ENCODE assay signal across 8 cellular contexts in the genomic region with DNA sequence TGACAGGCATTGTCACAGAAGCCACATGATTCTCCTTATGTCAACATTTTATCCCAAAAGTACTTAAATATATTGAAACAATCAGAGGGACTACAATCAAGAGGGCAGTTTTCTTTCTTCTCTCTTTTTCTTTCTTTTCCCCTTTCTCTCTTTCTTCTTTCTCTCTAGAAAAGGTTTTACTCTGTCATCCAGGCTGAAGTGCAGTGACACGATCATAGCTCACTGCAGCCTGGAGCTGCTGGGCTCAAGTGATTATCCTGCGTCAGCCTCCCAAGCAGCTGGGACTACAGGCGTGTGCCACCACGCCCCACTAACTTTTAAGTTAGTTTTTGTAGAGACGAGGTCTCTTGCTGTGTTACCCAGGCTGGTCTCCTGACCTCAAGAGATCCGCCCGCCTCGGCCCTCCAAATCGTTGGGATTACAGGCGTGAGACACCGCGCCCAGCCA. TPM values are rescaled to one million over a fixed set of nuclear protein-coding genes. Genes with fewer than 3 reads are reported as not detected.
A peak's percentile ranks its signal among the peaks of the same experiment; 100 is the strongest.
DNase-seq lines count a peak whose midpoint lies in the region; ATAC-seq and TF ChIP-seq lines count a peak whose summit lies in the region.

No MANE protein-coding gene starts in this region.

- TF ChIP-seq EP300 in upper lobe of left lung (IDR thresholded peaks at IDR 0.05): no peak

- H3K36me3 Mint-ChIP-seq in activated naive CD4-positive, alpha-beta T cell treated with anti-CD3 and anti-CD28 coated beads, Interleukin-2, amount 10 ng/mL, durations not matched to agents 7 days and 5 days: peaks cover 9% of the 10 kb centered on the region

- peak overlapping the region in 1 of 2 experiments; percentile 25 for H3K18ac ChIP-seq in mesenchymal stem cell (ENCODE audit: low read depth in 1 of 2, low read length in 2 of 2)

- H3K27me3 Mint-ChIP-seq in activated naive CD4-positive, alpha-beta T cell treated with anti-CD3 and anti-CD28 coated beads, Interleukin-2, amount 10 ng/mL, durations not matched to agents 7 days and 5 days: peaks cover 43% of the 10 kb centered on the region

- H3K79me1 ChIP-seq in mesenchymal stem cell (replicated peaks; ENCODE audit: low read length, poor library complexity, severe bottlenecking): no peaks in the 10 kb centered on the region

- peak overlapping the region; percentile 85 for H3K4me2 ChIP-seq in mesenchymal stem cell (ENCODE audit: low read length, poor library complexity, severe bottlenecking)

- H3K14ac ChIP-seq in mesenchymal stem cell (ENCODE audit: low read length in 2 of 2): no peak overlapping the region

- no peak overlapping the region for H2BK5ac ChIP-seq in mesenchymal stem cell (ENCODE audit: low read depth, low read length, poor library complexity, severe bottlenecking)

- no peak overlapping the region for H2AK5ac ChIP-seq in mesenchymal stem cell (ENCODE audit: low read length, severe bottlenecking)

- intact Hi-C loops in body of pancreas (cut with DNase I): no loop called here

- H3K36me3 ChIP-seq in body of pancreas (replicated peaks in 1 of 2; ENCODE audit: insufficient read depth in 1 of 2, low read depth in 2 of 2) (no peaks in the 10 kb centered on the region), mesenchymal stem cell (ENCODE audit: control insufficient read depth in 1 of 2, insufficient read depth in 2 of 2, low read depth in 1 of 2, low read length in 2 of 2) (no peaks in the 10 kb centered on the region), upper lobe of left lung (no peaks in the 10 kb centered on the region)

- H3K9me3 ChIP-seq in body of pancreas (no peaks in the 10 kb centered on the region), mesenchymal stem cell (ENCODE audit: control insufficient read depth, low read length) (no peaks in the 10 kb centered on the region), upper lobe of left lung (no peaks in the 10 kb centered on the region)

- no peak overlapping the region for H2AFZ ChIP-seq in mesenchymal stem cell (ENCODE audit: low read depth, low read length)

- H2BK12ac ChIP-seq in mesenchymal stem cell (ENCODE audit: low read length in 2 of 2): peak overlapping the region in 1 of 2 experiments; percentile 7

- H3K9ac ChIP-seq in mesenchymal stem cell (ENCODE audit: low read length): peak overlapping the region; percentile 90

- H2BK15ac ChIP-seq in mesenchymal stem cell (ENCODE audit: low read depth, poor library complexity, severe bottlenecking): no peak overlapping the region

- no peaks in the 10 kb centered on the region for H3K27me3 ChIP-seq in body of pancreas
- no peaks in the 10 kb centered on the region for H3K27me3 ChIP-seq in mesenchymal stem cell (ENCODE audit: control insufficient read depth in 1 of 2, insufficient read depth in 1 of 2, low read length in 2 of 2)
- no peaks in the 10 kb centered on the region for H3K27me3 ChIP-seq in upper lobe of left lung

- peaks cover 31% of the 10 kb centered on the region for H3K4me1 ChIP-seq in body of pancreas
- peaks cover 3% of the 10 kb centered on the region for H3K4me1 ChIP-seq in mesenchymal stem cell (ENCODE audit: control insufficient read depth, insufficient read depth, low read depth, low read length)
- H3K4me1 ChIP-seq in upper lobe of left lung: peaks cover 19 to 41% (median 28%) of the 10 kb centered on the region in 4 donors

- CTCF ChIA-PET in activated naive CD4-positive, alpha-beta T cell treated with anti-CD3 and anti-CD28 coated beads, Interleukin-2, amount 10 ng/mL, durations not matched to agents 7 days and 5 days (lab: Charles Lee): no interaction called here

- 88 to 91% methylated on average over 12 of the region's 12 CpGs for whole genome bisulfite sequencing in body of pancreas, 2 donors
- WGBS in mesenchymal stem cell: 92% methylated on average over 12 of the region's 12 CpGs
- WGBS in upper lobe of left lung, 2 donors: 82 to 85% methylated on average over 12 of the region's 12 CpGs

- no peaks in the 10 kb centered on the region for H3K9me3 Mint-ChIP-seq in activated naive CD4-positive, alpha-beta T cell treated with anti-CD3 and anti-CD28 coated beads, Interleukin-2, amount 10 ng/mL, durations not matched to agents 7 days and 5 days

- peak overlapping the region in 1 of 2 experiments; percentile 68 for H3K4ac ChIP-seq in mesenchymal stem cell (ENCODE audit: low read depth in 1 of 2, low read length in 2 of 2)

- TF ChIP-seq CTCF in body of pancreas (IDR thresholded peaks at IDR 0.05) (no peak), upper lobe of left lung (IDR thresholded peaks at IDR 0.05) (no peak)

- H3K4me1 Mint-ChIP-seq in activated naive CD4-positive, alpha-beta T cell treated with anti-CD3 and anti-CD28 coated beads, Interleukin-2, amount 10 ng/mL, durations not matched to agents 7 days and 5 days: peaks cover 35% of the 10 kb centered on the region

- DNase-seq in activated naive CD4-positive, alpha-beta T cell treated with anti-CD3 and anti-CD28 coated beads, Interleukin-2, amount 10 ng/mL, durations not matched to agents 7 days and 5 days: no peak
- no peak for DNase-seq in activated naive CD4-positive, alpha-beta T cell treated with anti-CD3 and anti-CD28 coated beads, Interleukin-2, amount 50 U/mL, for 16 hours
- DNase-seq in body of pancreas (no peak), mesenchymal stem cell (no peak), upper lobe of left lung (no peak), SHP77 treated with DMSO at 0.1 percent for 48 hours (lab: John Stamatoyannopoulos, UW) (no peak), hypothalamus (lab: John Stamatoyannopoulos, UW) (no peak), NCI-H748 treated with DMSO at 0.1 percent for 48 hours (lab: John Stamatoyannopoulos, UW) (no peak)

- peak overlapping the region; percentile 82 to 91 (median 85) for H3K27ac ChIP-seq in body of pancreas
- H3K27ac ChIP-seq in mesenchymal stem cell (ENCODE audit: low read length, poor library complexity, severe bottlenecking): no peak overlapping the region
- peak overlapping the region; percentile 89 to 96 (median 92) for H3K27ac ChIP-seq in upper lobe of left lung

- TF ChIP-seq POLR2A in body of pancreas (IDR thresholded peaks at IDR 0.05) (no peak), upper lobe of left lung (IDR thresholded peaks at IDR 0.05) (no peak)

- H3K27ac Mint-ChIP-seq in activated naive CD4-positive, alpha-beta T cell treated with anti-CD3 and anti-CD28 coated beads, Interleukin-2, amount 10 ng/mL, durations not matched to agents 7 days and 5 days: peak overlapping the region; percentile 28

- no peak overlapping the region for H3K23ac ChIP-seq in mesenchymal stem cell (ENCODE audit: low read length in 2 of 2)

- peak overlapping the region in 1 of 2 donors; percentile 40 for H3K4me3 ChIP-seq in body of pancreas
- H3K4me3 ChIP-seq in mesenchymal stem cell (ENCODE audit: insufficient read depth in 1 of 2, low read depth in 1 of 2, low read length in 2 of 2): peak overlapping the region in 1 of 2 experiments; percentile 93
- peak overlapping the region; percentile 66 to 90 (median 68) for H3K4me3 ChIP-seq in upper lobe of left lung

- H4K91ac ChIP-seq in mesenchymal stem cell (ENCODE audit: low read length): no peak overlapping the region

- ATAC-seq in body of pancreas: no peak
- no peak for ATAC-seq in upper lobe of left lung (ENCODE audit: low FRiP score in 2 of 2)

- H4K8ac ChIP-seq in mesenchymal stem cell (ENCODE audit: low read length): peak overlapping the region; percentile 36

- peak overlapping the region; percentile 81 for H3K4me3 Mint-ChIP-seq in activated naive CD4-positive, alpha-beta T cell treated with anti-CD3 and anti-CD28 coated beads, Interleukin-2, amount 10 ng/mL, durations not matched to agents 7 days and 5 days

- no peak overlapping the region for H2BK120ac ChIP-seq in mesenchymal stem cell (ENCODE audit: low read depth, low read length)

RNA-seq across cellular contexts. Expression of a gene that starts 1.0 kb away (rescaled TPM):
- total RNA-seq in body of pancreas (10 to 100 TPM in 1 of 2 donors, 1 to 10 TPM in 1; 8.2 to 15.3 TPM), upper lobe of left lung (10 to 100 TPM; 25.5 to 57.6 (median 39.5) TPM)
- polyA plus RNA-seq in mesenchymal stem cell (2013, experiment 1 of 2): 15.0 TPM
- polyA plus RNA-seq in mesenchymal stem cell (2013, experiment 2 of 2): 15.8 TPM

RNA-seq across cellular contexts. Expression of a gene that starts 18.8 kb away (rescaled TPM):
- total RNA-seq in body of pancreas (1 to 10 TPM; 1.3 to 3.4 TPM), upper lobe of left lung (10 to 100 TPM in 1 of 6 donors, 1 to 10 TPM in 4, not detected in 1; 2.0 to 12.5 (median 6.0) TPM)
- polyA plus RNA-seq in mesenchymal stem cell (2013, experiment 1 of 2): 9.6 TPM
- polyA plus RNA-seq in mesenchymal stem cell (2013, experiment 2 of 2): 10.1 TPM
